ENCODE assay signal across 10 cellular contexts in genomic region chr19:6521718-6522646, GRCh38. TPM values are rescaled to one million over a fixed set of nuclear protein-coding genes. Genes with fewer than 3 reads are reported as not detected.
DNase-seq lines count a peak whose midpoint lies in the region; ATAC-seq and TF ChIP-seq lines count a peak whose summit lies in the region.
"Had no signal": no experiment of that assay in that cellular context is flagged by ENCODE, and none has a peak within 500 bp of the region (broad histone marks: within the 10 kb centered on the region; RNA-seq: fewer than 3 reads in every experiment).

No MANE protein-coding gene starts in this region.

- H3K23ac ChIP-seq in mesendoderm (ENCODE audit: low read length): no peak overlapping the region

- no peak overlapping the region for H3K4me2 ChIP-seq in mesendoderm (ENCODE audit: low read length)

- H3K79me1 ChIP-seq in mesendoderm (ENCODE audit: low read length): no peaks in the 10 kb centered on the region

- no peak overlapping the region for H3K4me3 Mint-ChIP-seq in activated CD4-positive, alpha-beta memory T cell treated with anti-CD3 and anti-CD28 coated beads, Interleukin-2, amount 10 ng/mL, durations not matched to agents 7 days and 5 days

- TF ChIP-seq CTCF in dorsolateral prefrontal cortex (IDR thresholded peaks at IDR 0.05 in 54 of 56, conservative IDR thresholded peaks at IDR 0.05 in 2 of 56; ENCODE audit: low read depth in 1 of 56, partially characterized antibody in 56 of 56): no peak

- no peaks in the 10 kb centered on the region for H3K27me3 Mint-ChIP-seq in activated CD4-positive, alpha-beta memory T cell treated with anti-CD3 and anti-CD28 coated beads, Interleukin-2, amount 10 ng/mL, durations not matched to agents 7 days and 5 days

- H2AK5ac ChIP-seq in mesendoderm (ENCODE audit: low read length): no peak overlapping the region

- no peak overlapping the region for H4K5ac ChIP-seq in mesendoderm (ENCODE audit: low read length)

- H3K27me3 ChIP-seq in mesendoderm (ENCODE audit: insufficient read depth, low read length, poor library complexity): no peaks in the 10 kb centered on the region
- no peaks in the 10 kb centered on the region for H3K27me3 ChIP-seq in dorsolateral prefrontal cortex

- ATAC-seq in Right ventricle myocardium superior (ENCODE audit: poor library complexity) (no peak), left cardiac atrium (no peak), HG03196 (IDR thresholded peaks at IDR 0.05; ENCODE audit: unreplicated experiment) (peak; percentile 37)

- H3K4ac ChIP-seq in mesendoderm (ENCODE audit: low read depth, low read length): no peak overlapping the region

- peak; percentile 50 for DNase-seq in Right ventricle myocardium superior
- no peak for DNase-seq in left cardiac atrium
- peak; percentile 70 for DNase-seq in activated CD4-positive, alpha-beta memory T cell treated with anti-CD3 and anti-CD28 coated beads, Interleukin-2, amount 10 ng/mL, durations not matched to agents 7 days and 5 days
- DNase-seq in mesendoderm: peak; percentile 28
- no peak for DNase-seq in LoVo (ENCODE audit: low spot score)
- DNase-seq in HuH-7.5 (ENCODE audit: low spot score): no peak
- no peak for DNase-seq in dorsolateral prefrontal cortex

- H3K9ac ChIP-seq in mesendoderm (ENCODE audit: low read length): no peak overlapping the region
- H3K9ac ChIP-seq: parathyroid adenoma had no signal

- no CpG with 5 or more reads among the region's 20 CpGs for WGBS in mesendoderm (ENCODE audit: extremely low coverage, insufficient coverage, low lambda C conversion rate)

- POLR2A ChIA-PET in activated CD4-positive, alpha-beta memory T cell treated with anti-CD3 and anti-CD28 coated beads, Interleukin-2, amount 10 ng/mL, durations not matched to agents 7 days and 5 days (lab: Charles Lee): interaction anchor here (0.7 to 1.5 kb wide), 3 partner anchors 9 to 214 kb away, joined by 4 to 5 read pairs (median 4); partner anchors contain the start of gene TNFSF9

- H3K56ac ChIP-seq in mesendoderm (ENCODE audit: low read length): peak overlapping the region; percentile 15

- H3K36me3 Mint-ChIP-seq in activated CD4-positive, alpha-beta memory T cell treated with anti-CD3 and anti-CD28 coated beads, Interleukin-2, amount 10 ng/mL, durations not matched to agents 7 days and 5 days (ENCODE audit: low read depth): no peaks in the 10 kb centered on the region

- intact Hi-C loops in Right ventricle myocardium superior (cut with DNase I) (no loop called here), left cardiac atrium (cut with DNase I) (no loop called here), dorsolateral prefrontal cortex (cut with DNase I) (no loop called here)

- H3K4me1 ChIP-seq in mesendoderm (ENCODE audit: control insufficient read depth, low read depth, low read length): peaks cover 2% of the 10 kb centered on the region
- H3K4me1 ChIP-seq: parathyroid adenoma had no signal

- no peak overlapping the region for H4K8ac ChIP-seq in mesendoderm (ENCODE audit: low read depth, low read length)

- H2BK5ac ChIP-seq in mesendoderm (ENCODE audit: low read length): no peak overlapping the region

- no peak overlapping the region for H2BK120ac ChIP-seq in mesendoderm (ENCODE audit: low read depth, low read length)

- H3K36me3 ChIP-seq in mesendoderm (ENCODE audit: control insufficient read depth, insufficient read depth, low read length): no peaks in the 10 kb centered on the region

- no peaks in the 10 kb centered on the region for H3K9me3 Mint-ChIP-seq in activated CD4-positive, alpha-beta memory T cell treated with anti-CD3 and anti-CD28 coated beads, Interleukin-2, amount 10 ng/mL, durations not matched to agents 7 days and 5 days

- H3K27ac ChIP-seq in mesendoderm (ENCODE audit: low read depth, low read length) (no peak overlapping the region), dorsolateral prefrontal cortex (no peak overlapping the region)
- H3K27ac ChIP-seq: C4-2B, parathyroid adenoma had no signal

- peaks cover 42% of the 10 kb centered on the region for H3K4me1 Mint-ChIP-seq in activated CD4-positive, alpha-beta memory T cell treated with anti-CD3 and anti-CD28 coated beads, Interleukin-2, amount 10 ng/mL, durations not matched to agents 7 days and 5 days

- no peaks in the 10 kb centered on the region for H3K79me2 ChIP-seq in mesendoderm (ENCODE audit: control insufficient read depth, insufficient read depth, low read length)
- H3K79me2 ChIP-seq: parathyroid adenoma had no signal

- no peak overlapping the region for H2BK15ac ChIP-seq in mesendoderm (replicated peaks; ENCODE audit: low read depth)

- H3K4me3 ChIP-seq in mesendoderm (ENCODE audit: low read length): no peak overlapping the region
- no peak overlapping the region for H3K4me3 ChIP-seq in dorsolateral prefrontal cortex

- CTCF ChIA-PET in activated CD4-positive, alpha-beta memory T cell treated with anti-CD3 and anti-CD28 coated beads, Interleukin-2, amount 10 ng/mL, durations not matched to agents 7 days and 5 days (lab: Charles Lee): interaction anchor here (1.2 kb wide), 1 partner anchor 342 kb away, joined by 3 read pairs; no protein-coding TSS in a partner anchor

- H3K18ac ChIP-seq in mesendoderm (ENCODE audit: low read length): no peak overlapping the region

- H3K27ac Mint-ChIP-seq in activated CD4-positive, alpha-beta memory T cell treated with anti-CD3 and anti-CD28 coated beads, Interleukin-2, amount 10 ng/mL, durations not matched to agents 7 days and 5 days: no peak overlapping the region

RNA-seq across cellular contexts. Expression of gene TNFSF9, which starts 8.8 kb away (rescaled TPM):
- total RNA-seq in Right ventricle myocardium superior (0.51 TPM), left cardiac atrium (under 1 TPM; 0.29 to 0.71 TPM), dorsolateral prefrontal cortex (10 to 100 TPM in 3 of 120 experiments, 1 to 10 TPM in 117; 2.4 to 16.3 (median 4.8) TPM)
- total RNA-seq in activated CD4-positive, alpha-beta memory T cell treated with anti-CD3 and anti-CD28 coated beads, Interleukin-2, amount 10 ng/mL, durations not matched to agents 7 days and 5 days: 1 to 10 TPM; 5.7 to 5.8 TPM
- 1.6 TPM for polyA plus RNA-seq in mesendoderm (2013, experiment 1 of 2)
- polyA plus RNA-seq in mesendoderm (2013, experiment 2 of 2): 1.8 TPM

RNA-seq across cellular contexts. Expression of gene TUBB4A, which starts 19.9 kb away (rescaled TPM):
- total RNA-seq in Right ventricle myocardium superior: 10.8 TPM
- 1 to 10 TPM in 1 of 2 donors, under 1 TPM in 1; 0.94 to 4.2 TPM for total RNA-seq in left cardiac atrium
- 1 to 10 TPM; 2.5 to 3.0 TPM for total RNA-seq in activated CD4-positive, alpha-beta memory T cell treated with anti-CD3 and anti-CD28 coated beads, Interleukin-2, amount 10 ng/mL, durations not matched to agents 7 days and 5 days
- 3.9 TPM for polyA plus RNA-seq in mesendoderm (2013, experiment 1 of 2)
- polyA plus RNA-seq in mesendoderm (2013, experiment 2 of 2): 3.7 TPM
- total RNA-seq in dorsolateral prefrontal cortex: 1,000 to 10,000 TPM in 16 of 120 experiments, 100 to 1,000 TPM in 104; 306 to 1,743 (median 779) TPM

RNA-seq across cellular contexts. Expression of gene DENND1C, which starts 40.4 kb away (rescaled TPM):
- total RNA-seq in Right ventricle myocardium superior (0.35 TPM), left cardiac atrium (1 to 10 TPM; 1.1 to 1.9 TPM), dorsolateral prefrontal cortex (1 to 10 TPM in 117 of 120 experiments, under 1 TPM in 3; 0.65 to 5.4 (median 2.4) TPM)
- 100 to 1,000 TPM in 1 of 2 experiments, 10 to 100 TPM in 1; 97.2 to 101 TPM for total RNA-seq in activated CD4-positive, alpha-beta memory T cell treated with anti-CD3 and anti-CD28 coated beads, Interleukin-2, amount 10 ng/mL, durations not matched to agents 7 days and 5 days
- 1.5 TPM for polyA plus RNA-seq in mesendoderm (2013, experiment 1 of 2)
- 1.5 TPM for polyA plus RNA-seq in mesendoderm (2013, experiment 2 of 2)

RNA-seq across cellular contexts. Expression of gene CRB3, which starts 57.9 kb away (rescaled TPM):
- total RNA-seq in Right ventricle myocardium superior (not detected), left cardiac atrium (not detected), dorsolateral prefrontal cortex (1 to 10 TPM in 23 of 120 experiments, under 1 TPM in 49, not detected in 48; 0.36 to 2.8 (median 0.83) TPM)
- under 1 TPM; 0.63 to 0.93 TPM for total RNA-seq in activated CD4-positive, alpha-beta memory T cell treated with anti-CD3 and anti-CD28 coated beads, Interleukin-2, amount 10 ng/mL, durations not matched to agents 7 days and 5 days
- 14.0 TPM for polyA plus RNA-seq in mesendoderm (2013, experiment 1 of 2)
- polyA plus RNA-seq in mesendoderm (2013, experiment 2 of 2): 13.5 TPM

Comparison
In these comparisons a context has a peak if more than half of its experiments do, and no peak if none do; other contexts are left out.
1. DNase-seq: peak in Right ventricle myocardium superior (single experiment), activated CD4-positive, alpha-beta memory T cell treated with anti-CD3 and anti-CD28 coated beads, Interleukin-2, amount 10 ng/mL, durations not matched to agents 7 days and 5 days (single experiment) and mesendoderm (single experiment); none in left cardiac atrium (single experiment), LoVo (single experiment), HuH-7.5 (single experiment) and dorsolateral prefrontal cortex (0 of 10).
2. RNA of gene TUBB4A, which starts 19.9 kb away (total RNA-seq): 306 to 1,743 TPM in dorsolateral prefrontal cortex; 10.8 TPM in Right ventricle myocardium superior (single experiment), 0.94 to 4.2 TPM in left cardiac atrium and 2.5 to 3.0 TPM in activated CD4-positive, alpha-beta memory T cell treated with anti-CD3 and anti-CD28 coated beads, Interleukin-2, amount 10 ng/mL, durations not matched to agents 7 days and 5 days; every median in the first group is over 10 times any median in the second.
3. RNA of gene DENND1C, which starts 40.4 kb away (total RNA-seq): 97.2 to 101 TPM in activated CD4-positive, alpha-beta memory T cell treated with anti-CD3 and anti-CD28 coated beads, Interleukin-2, amount 10 ng/mL, durations not matched to agents 7 days and 5 days; 0.65 to 5.4 TPM in dorsolateral prefrontal cortex, 1.1 to 1.9 TPM in left cardiac atrium and 0.35 TPM in Right ventricle myocardium superior (single experiment); every median in the first group is over 10 times any median in the second.